Comparison of ENCODE assay signal across 1 cellular context in genomic region chr2:112706170-112706664, GRCh38.
A peak's percentile ranks its signal among the peaks of the same experiment; 100 is the strongest.
TF ChIP-seq lines count a peak whose summit lies in the region.

No MANE protein-coding gene starts in this region.

TF ChIP-seq in GM12878, 131 proteins besides CTCF, POLR2A, EP300 and RAD21 (continued from another document and continues in another):
- no peak; the same call in 1 of the 2 replicates for TF ChIP-seq NR2F1 (conservative IDR thresholded peaks at IDR 0.05)
- TF ChIP-seq CREB1 (IDR thresholded peaks at IDR 0.05; ENCODE audit: low read depth) = no peak
- no peak for TF ChIP-seq SUPT20H (IDR thresholded peaks at IDR 0.05; ENCODE audit: borderline replicate concordance, control insufficient read depth, low read depth, low read length)
- 0 out of 2 replicates have a peak, but pooled peaks have one; percentile 2 for TF ChIP-seq ZNF24 (IDR thresholded peaks at IDR 0.05)
- peak; percentile 62; the same call in 1 of the 2 replicates for TF ChIP-seq SMARCA5 (IDR thresholded peaks at IDR 0.05)
- no peak for TF ChIP-seq POLR2AphosphoS2 (IDR thresholded peaks at IDR 0.05; ENCODE audit: low read depth, low read length)
- TF ChIP-seq SREBF1 (IDR thresholded peaks at IDR 0.05; ENCODE audit: low read length) = no peak
- no peak for TF ChIP-seq IRF3 (IDR thresholded peaks at IDR 0.05)
- 0 out of 2 replicates have a peak, but pooled peaks have one; percentile 39 for TF ChIP-seq ZBED1 (IDR thresholded peaks at IDR 0.05; ENCODE audit: borderline replicate concordance)
- no peak for TF ChIP-seq RCOR1 (conservative IDR thresholded peaks at IDR 0.05; ENCODE audit: low read depth, low read length)
- TF ChIP-seq MTA3 (IDR thresholded peaks at IDR 0.05; ENCODE audit: borderline replicate concordance, low read length) = no peak
- no peak for TF ChIP-seq HDAC2 (IDR thresholded peaks at IDR 0.05)
- no peak for TF ChIP-seq LARP7 (IDR thresholded peaks at IDR 0.05)
- no peak for TF ChIP-seq HCFC1 (IDR thresholded peaks at IDR 0.05; ENCODE audit: low read length)
- TF ChIP-seq SMC3 (IDR thresholded peaks at IDR 0.05; ENCODE audit: borderline replicate concordance, low read length) = no peak
- TF ChIP-seq EED (IDR thresholded peaks at IDR 0.05; ENCODE audit: low read depth) = peak; percentile 80; the same call in 1 of the 2 replicates
- TF ChIP-seq NR2C2 (IDR thresholded peaks at IDR 0.05; ENCODE audit: borderline replicate concordance, control insufficient read depth, insufficient read length, low read depth) = no peak
- TF ChIP-seq IKZF2 (IDR thresholded peaks at IDR 0.05) = peak; percentile 87 to 89
- TF ChIP-seq, protein P1, sequence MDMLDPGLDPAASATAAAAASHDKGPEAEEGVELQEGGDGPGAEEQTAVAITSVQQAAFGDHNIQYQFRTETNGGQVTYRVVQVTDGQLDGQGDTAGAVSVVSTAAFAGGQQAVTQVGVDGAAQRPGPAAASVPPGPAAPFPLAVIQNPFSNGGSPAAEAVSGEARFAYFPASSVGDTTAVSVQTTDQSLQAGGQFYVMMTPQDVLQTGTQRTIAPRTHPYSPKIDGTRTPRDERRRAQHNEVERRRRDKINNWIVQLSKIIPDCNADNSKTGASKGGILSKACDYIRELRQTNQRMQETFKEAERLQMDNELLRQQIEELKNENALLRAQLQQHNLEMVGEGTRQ (IDR thresholded peaks at IDR 0.05; ENCODE audit: borderline replicate concordance, low read depth, low read length) = no peak
- no peak for TF ChIP-seq ZZZ3 (IDR thresholded peaks at IDR 0.05; ENCODE audit: control insufficient read depth, insufficient read length, low read depth)
- TF ChIP-seq BHLHE40 (IDR thresholded peaks at IDR 0.05; ENCODE audit: borderline replicate concordance in 1 of 2, low read depth in 2 of 2, low read length in 1 of 2) = peak; percentile 71 to 86
- peak; percentile 77 for TF ChIP-seq IKZF1 (conservative IDR thresholded peaks at IDR 0.05)
- peak; percentile 97 for TF ChIP-seq RUNX3 (IDR thresholded peaks at IDR 0.05; ENCODE audit: low read length)
- TF ChIP-seq CREM (IDR thresholded peaks at IDR 0.05; ENCODE audit: low read depth) = peak; percentile 43; the same call in 1 of the 2 replicates
- no peak for TF ChIP-seq SIN3A (IDR thresholded peaks at IDR 0.05; ENCODE audit: low read depth, low read length)
- TF ChIP-seq, protein P2, sequence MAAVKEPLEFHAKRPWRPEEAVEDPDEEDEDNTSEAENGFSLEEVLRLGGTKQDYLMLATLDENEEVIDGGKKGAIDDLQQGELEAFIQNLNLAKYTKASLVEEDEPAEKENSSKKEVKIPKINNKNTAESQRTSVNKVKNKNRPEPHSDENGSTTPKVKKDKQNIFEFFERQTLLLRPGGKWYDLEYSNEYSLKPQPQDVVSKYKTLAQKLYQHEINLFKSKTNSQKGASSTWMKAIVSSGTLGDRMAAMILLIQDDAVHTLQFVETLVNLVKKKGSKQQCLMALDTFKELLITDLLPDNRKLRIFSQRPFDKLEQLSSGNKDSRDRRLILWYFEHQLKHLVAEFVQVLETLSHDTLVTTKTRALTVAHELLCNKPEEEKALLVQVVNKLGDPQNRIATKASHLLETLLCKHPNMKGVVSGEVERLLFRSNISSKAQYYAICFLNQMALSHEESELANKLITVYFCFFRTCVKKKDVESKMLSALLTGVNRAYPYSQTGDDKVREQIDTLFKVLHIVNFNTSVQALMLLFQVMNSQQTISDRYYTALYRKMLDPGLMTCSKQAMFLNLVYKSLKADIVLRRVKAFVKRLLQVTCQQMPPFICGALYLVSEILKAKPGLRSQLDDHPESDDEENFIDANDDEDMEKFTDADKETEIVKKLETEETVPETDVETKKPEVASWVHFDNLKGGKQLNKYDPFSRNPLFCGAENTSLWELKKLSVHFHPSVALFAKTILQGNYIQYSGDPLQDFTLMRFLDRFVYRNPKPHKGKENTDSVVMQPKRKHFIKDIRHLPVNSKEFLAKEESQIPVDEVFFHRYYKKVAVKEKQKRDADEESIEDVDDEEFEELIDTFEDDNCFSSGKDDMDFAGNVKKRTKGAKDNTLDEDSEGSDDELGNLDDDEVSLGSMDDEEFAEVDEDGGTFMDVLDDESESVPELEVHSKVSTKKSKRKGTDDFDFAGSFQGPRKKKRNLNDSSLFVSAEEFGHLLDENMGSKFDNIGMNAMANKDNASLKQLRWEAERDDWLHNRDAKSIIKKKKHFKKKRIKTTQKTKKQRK (IDR thresholded peaks at IDR 0.05; ENCODE audit: low read depth, low read length) = no peak
- TF ChIP-seq ZBTB11 (CRISPR knock-in tag; IDR thresholded peaks at IDR 0.05) = no peak
- TF ChIP-seq NFIC (IDR thresholded peaks at IDR 0.05; ENCODE audit: low read depth, low read length) = peak; percentile 86; the same call in 1 of the 2 replicates
- TF ChIP-seq NFYA (IDR thresholded peaks at IDR 0.05; ENCODE audit: borderline replicate concordance, low read depth, low read length) = no peak
- TF ChIP-seq DPF2 (IDR thresholded peaks at IDR 0.05) = peak; percentile 57; the same call in 1 of the 2 replicates
- no peak for TF ChIP-seq ZBTB4 (CRISPR knock-in tag; IDR thresholded peaks at IDR 0.05)
- TF ChIP-seq, protein P3, sequence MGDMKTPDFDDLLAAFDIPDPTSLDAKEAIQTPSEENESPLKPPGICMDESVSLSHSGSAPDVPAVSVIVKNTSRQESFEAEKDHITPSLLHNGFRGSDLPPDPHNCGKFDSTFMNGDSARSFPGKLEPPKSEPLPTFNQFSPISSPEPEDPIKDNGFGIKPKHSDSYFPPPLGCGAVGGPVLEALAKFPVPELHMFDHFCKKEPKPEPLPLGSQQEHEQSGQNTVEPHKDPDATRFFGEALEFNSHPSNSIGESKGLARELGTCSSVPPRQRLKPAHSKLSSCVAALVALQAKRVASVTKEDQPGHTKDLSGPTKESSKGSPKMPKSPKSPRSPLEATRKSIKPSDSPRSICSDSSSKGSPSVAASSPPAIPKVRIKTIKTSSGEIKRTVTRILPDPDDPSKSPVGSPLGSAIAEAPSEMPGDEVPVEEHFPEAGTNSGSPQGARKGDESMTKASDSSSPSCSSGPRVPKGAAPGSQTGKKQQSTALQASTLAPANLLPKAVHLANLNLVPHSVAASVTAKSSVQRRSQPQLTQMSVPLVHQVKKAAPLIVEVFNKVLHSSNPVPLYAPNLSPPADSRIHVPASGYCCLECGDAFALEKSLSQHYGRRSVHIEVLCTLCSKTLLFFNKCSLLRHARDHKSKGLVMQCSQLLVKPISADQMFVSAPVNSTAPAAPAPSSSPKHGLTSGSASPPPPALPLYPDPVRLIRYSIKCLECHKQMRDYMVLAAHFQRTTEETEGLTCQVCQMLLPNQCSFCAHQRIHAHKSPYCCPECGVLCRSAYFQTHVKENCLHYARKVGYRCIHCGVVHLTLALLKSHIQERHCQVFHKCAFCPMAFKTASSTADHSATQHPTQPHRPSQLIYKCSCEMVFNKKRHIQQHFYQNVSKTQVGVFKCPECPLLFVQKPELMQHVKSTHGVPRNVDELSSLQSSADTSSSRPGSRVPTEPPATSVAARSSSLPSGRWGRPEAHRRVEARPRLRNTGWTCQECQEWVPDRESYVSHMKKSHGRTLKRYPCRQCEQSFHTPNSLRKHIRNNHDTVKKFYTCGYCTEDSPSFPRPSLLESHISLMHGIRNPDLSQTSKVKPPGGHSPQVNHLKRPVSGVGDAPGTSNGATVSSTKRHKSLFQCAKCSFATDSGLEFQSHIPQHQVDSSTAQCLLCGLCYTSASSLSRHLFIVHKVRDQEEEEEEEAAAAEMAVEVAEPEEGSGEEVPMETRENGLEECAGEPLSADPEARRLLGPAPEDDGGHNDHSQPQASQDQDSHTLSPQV (IDR thresholded peaks at IDR 0.05) = no peak
- TF ChIP-seq TARDBP (IDR thresholded peaks at IDR 0.05; ENCODE audit: borderline replicate concordance) = no peak
- TF ChIP-seq ZNF622 (IDR thresholded peaks at IDR 0.05) = no peak
- no peak for TF ChIP-seq TCF7 (IDR thresholded peaks at IDR 0.05; ENCODE audit: borderline replicate concordance)
- no peak for TF ChIP-seq NR2C1 (IDR thresholded peaks at IDR 0.05)
- TF ChIP-seq BMI1 (IDR thresholded peaks at IDR 0.05; ENCODE audit: borderline replicate concordance) = no peak
- TF ChIP-seq SP1 (IDR thresholded peaks at IDR 0.05; ENCODE audit: low read depth, low read length) = no peak
- TF ChIP-seq, protein P4, sequence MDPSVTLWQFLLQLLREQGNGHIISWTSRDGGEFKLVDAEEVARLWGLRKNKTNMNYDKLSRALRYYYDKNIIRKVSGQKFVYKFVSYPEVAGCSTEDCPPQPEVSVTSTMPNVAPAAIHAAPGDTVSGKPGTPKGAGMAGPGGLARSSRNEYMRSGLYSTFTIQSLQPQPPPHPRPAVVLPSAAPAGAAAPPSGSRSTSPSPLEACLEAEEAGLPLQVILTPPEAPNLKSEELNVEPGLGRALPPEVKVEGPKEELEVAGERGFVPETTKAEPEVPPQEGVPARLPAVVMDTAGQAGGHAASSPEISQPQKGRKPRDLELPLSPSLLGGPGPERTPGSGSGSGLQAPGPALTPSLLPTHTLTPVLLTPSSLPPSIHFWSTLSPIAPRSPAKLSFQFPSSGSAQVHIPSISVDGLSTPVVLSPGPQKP (IDR thresholded peaks at IDR 0.05; ENCODE audit: low read depth, low read length) = no peak
- TF ChIP-seq ATF7 (IDR thresholded peaks at IDR 0.05; ENCODE audit: low read depth) = no peak
- TF ChIP-seq CEBPB (IDR thresholded peaks at IDR 0.05; ENCODE audit: borderline replicate concordance in 1 of 2, low read depth in 2 of 2, low read length in 2 of 2) = no peak
- TF ChIP-seq RB1 (IDR thresholded peaks at IDR 0.05; ENCODE audit: borderline replicate concordance) = no peak
- no peak for TF ChIP-seq JUND (IDR thresholded peaks at IDR 0.05; ENCODE audit: low read depth, low read length)
- no peak for TF ChIP-seq CHD2 (IDR thresholded peaks at IDR 0.05; ENCODE audit: borderline replicate concordance, low read depth, low read length)
- TF ChIP-seq FOXK2 (IDR thresholded peaks at IDR 0.05) = no peak
- TF ChIP-seq, protein P5, sequence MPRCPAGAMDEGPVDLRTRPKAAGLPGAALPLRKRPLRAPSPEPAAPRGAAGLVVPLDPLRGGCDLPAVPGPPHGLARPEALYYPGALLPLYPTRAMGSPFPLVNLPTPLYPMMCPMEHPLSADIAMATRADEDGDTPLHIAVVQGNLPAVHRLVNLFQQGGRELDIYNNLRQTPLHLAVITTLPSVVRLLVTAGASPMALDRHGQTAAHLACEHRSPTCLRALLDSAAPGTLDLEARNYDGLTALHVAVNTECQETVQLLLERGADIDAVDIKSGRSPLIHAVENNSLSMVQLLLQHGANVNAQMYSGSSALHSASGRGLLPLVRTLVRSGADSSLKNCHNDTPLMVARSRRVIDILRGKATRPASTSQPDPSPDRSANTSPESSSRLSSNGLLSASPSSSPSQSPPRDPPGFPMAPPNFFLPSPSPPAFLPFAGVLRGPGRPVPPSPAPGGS (IDR thresholded peaks at IDR 0.05; ENCODE audit: borderline replicate concordance, insufficient read depth, low read depth, low read length, poor library complexity, severe bottlenecking) = no peak
- no peak for TF ChIP-seq JUNB (IDR thresholded peaks at IDR 0.05)
- no peak for TF ChIP-seq RELA (IDR thresholded peaks at IDR 0.05; ENCODE audit: borderline replicate concordance, partially characterized antibody)
- no peak for TF ChIP-seq RFX5 (IDR thresholded peaks at IDR 0.05; ENCODE audit: low read depth, low read length)
- TF ChIP-seq KAT2A (conservative IDR thresholded peaks at IDR 0.05; ENCODE audit: control insufficient read depth, low read depth, low read length) = no peak
